ENCODE assay signal across 6 cellular contexts in the genomic region with DNA sequence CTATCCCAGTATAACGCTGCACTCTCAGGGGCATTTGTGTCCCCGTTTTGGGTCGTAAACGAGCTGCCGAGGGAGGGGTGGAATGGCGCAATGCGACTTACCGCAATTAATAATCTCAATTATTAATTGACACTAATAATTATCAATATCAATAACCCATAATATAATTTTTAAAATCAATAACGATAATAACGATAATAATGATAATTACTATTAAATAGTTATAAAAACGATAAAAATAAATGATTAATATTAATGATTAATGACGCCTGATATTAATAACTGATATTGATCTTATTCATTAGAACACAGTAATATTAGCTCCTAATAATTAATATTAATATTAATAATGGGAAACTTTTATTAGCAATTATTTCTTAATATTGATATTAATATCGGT. TPM values are rescaled to one million over a fixed set of nuclear protein-coding genes. Genes with fewer than 3 reads are reported as not detected.
"Had no signal": no experiment of that assay in that cellular context is flagged by ENCODE, and none has a peak within 500 bp of the region (broad histone marks: within the 10 kb centered on the region; RNA-seq: fewer than 3 reads in every experiment).

No MANE protein-coding gene starts in this region.

RNA-seq across cellular contexts. Expression of a gene that starts 51.7 kb away (rescaled TPM):
- total RNA-seq: M059J, PC-3 had no signal
- polyA plus RNA-seq: SK-N-SH had no signal

RNA-seq across cellular contexts. Expression of a gene that starts 55.4 kb away (rescaled TPM):
- total RNA-seq: M059J, PC-3, Peyer's patch, Right ventricle myocardium superior, SJSA1 had no signal
- polyA plus RNA-seq: SK-N-SH had no signal
